10 cellular contexts compared by ENCODE assay signal in genomic region chr5:1134478-1134877, GRCh38. TPM values are rescaled to one million over a fixed set of nuclear protein-coding genes. Genes with fewer than 3 reads are reported as not detected.
DNase-seq lines count a peak whose midpoint lies in the region; ATAC-seq and TF ChIP-seq lines count a peak whose summit lies in the region.
"Had no signal": no experiment of that assay in that cellular context is flagged by ENCODE, and none has a peak within 500 bp of the region (broad histone marks: within the 10 kb centered on the region; RNA-seq: fewer than 3 reads in every experiment).

No MANE protein-coding gene starts in this region.

- no peaks in the 10 kb centered on the region for H3K9me3 Mint-ChIP-seq in activated naive CD8-positive, alpha-beta T cell treated with anti-CD3 and anti-CD28 coated beads, Interleukin-2, amount 50 U/mL, for 24 hours

- BruUV-seq in HCT116 (replicated peaks; lab: Mats Ljungman, UMichigan), result no TSS peak

- RAD21 ChIA-PET in HCT116 (lab: Charles Lee; ENCODE audit: low non-redundant PET in 1 of 2, low total read pairs in 2 of 2, uncharacterized antibody in 2 of 2, unreplicated experiment in 2 of 2), result no interaction called here

- CTCF ChIA-PET in HCT116 (lab: Charles Lee), result no interaction called here

- H3K4me1 ChIP-seq in HCT116 (ENCODE audit: control insufficient read depth in 1 of 2, insufficient read depth in 2 of 2, low read length in 2 of 2) (peaks cover 0 to 3% of the 10 kb centered on the region in 2 experiments; a peak in 1 of 4 replicates), mucosa of descending colon (ENCODE audit: low read depth) (peaks cover 19% of the 10 kb centered on the region), vagina (no peaks in the 10 kb centered on the region)

- H3K9me3 ChIP-seq in HCT116 (ENCODE audit: control insufficient read depth in 1 of 2, insufficient read depth in 1 of 2, low read depth in 1 of 2, low read length in 2 of 2), result no peaks in the 10 kb centered on the region
- H3K9me3 ChIP-seq in mucosa of descending colon, result no peaks in the 10 kb centered on the region
- no peaks in the 10 kb centered on the region for H3K9me3 ChIP-seq in vagina

- no peak overlapping the region for H3K27ac Mint-ChIP-seq in activated naive CD8-positive, alpha-beta T cell treated with anti-CD3 and anti-CD28 coated beads, Interleukin-2, amount 50 U/mL, for 24 hours

- TF ChIP-seq RAD21 in HCT116 (IDR thresholded peaks at IDR 0.05; ENCODE audit: low read depth), result no peak

- TF ChIP-seq POLR2A in HCT116 (IDR thresholded peaks at IDR 0.05; ENCODE audit: borderline replicate concordance, extremely low read depth, insufficient read depth, insufficient read length), result no peak
- no peak for TF ChIP-seq POLR2A in vagina (IDR thresholded peaks at IDR 0.05)

- DNase-seq in HCT116 (ENCODE audit: low read depth, low spot score), result no peak
- peak; percentile 60 for DNase-seq in NCI-H69 (lab: John Stamatoyannopoulos, UW)
- peak in 2 of 3 donors; percentile 54 to 61 for DNase-seq in mucosa of descending colon
- no peak for DNase-seq in cerebellum (ENCODE audit: low spot score)
- no peak for DNase-seq in activated naive CD8-positive, alpha-beta T cell treated with anti-CD3 and anti-CD28 coated beads, Interleukin-2, amount 50 U/mL, for 24 hours
- no peak for DNase-seq in vagina (ENCODE audit: extremely low spot score in 2 of 2)
- DNase-seq: activated T-cell treated with anti-CD3 and anti-CD28 coated beads, Interleukin-2, amount 50 U/mL, for 48 hours had no signal

- no peak overlapping the region for H3K4me3 Mint-ChIP-seq in activated naive CD8-positive, alpha-beta T cell treated with anti-CD3 and anti-CD28 coated beads, Interleukin-2, amount 50 U/mL, for 24 hours

- H3K4me2 ChIP-seq in HCT116 (ENCODE audit: low read length), result no peak overlapping the region

- POLR2A ChIA-PET in HCT116 (lab: Charles Lee), result no interaction called here

- H4K20me1 ChIP-seq in HCT116 (ENCODE audit: insufficient read depth), result no peaks in the 10 kb centered on the region

- H3K9ac ChIP-seq in HCT116 (ENCODE audit: low read length), result no peak overlapping the region

- H3K36me3 ChIP-seq in HCT116 (ENCODE audit: control insufficient read depth in 1 of 2, insufficient read depth in 2 of 2, low read length in 2 of 2), result no peaks in the 10 kb centered on the region
- H3K36me3 ChIP-seq in mucosa of descending colon (ENCODE audit: low read depth), result no peaks in the 10 kb centered on the region
- H3K36me3 ChIP-seq in vagina, result no peaks in the 10 kb centered on the region

- H2AFZ ChIP-seq in HCT116 (ENCODE audit: low read depth, low read length, poor library complexity, severe bottlenecking), result no peak overlapping the region

- peak; percentile 76 for ATAC-seq in GM18517 (IDR thresholded peaks at IDR 0.05; ENCODE audit: unreplicated experiment)
- no peak; the same call in 1 of the 2 replicates for ATAC-seq in HCT116
- ATAC-seq in mucosa of descending colon, result peak; percentile 1
- ATAC-seq in activated naive CD8-positive, alpha-beta T cell treated with anti-CD3 and anti-CD28 coated beads, Interleukin-2, amount 50 U/mL, for 24 hours, result no peak
- ATAC-seq in HG02973 (IDR thresholded peaks at IDR 0.05; ENCODE audit: unreplicated experiment), result no peak

- no peaks in the 10 kb centered on the region for H3K36me3 Mint-ChIP-seq in activated naive CD8-positive, alpha-beta T cell treated with anti-CD3 and anti-CD28 coated beads, Interleukin-2, amount 50 U/mL, for 24 hours (ENCODE audit: low read depth)

- H3K27me3 ChIP-seq in HCT116 (ENCODE audit: insufficient read depth, low read length) (no peaks in the 10 kb centered on the region), vagina (no peaks in the 10 kb centered on the region)

- H3K4me3 ChIP-seq in HCT116 (replicated peaks in 1 of 2; ENCODE audit: low read depth in 1 of 2, low read length in 2 of 2), result no peak overlapping the region
- no peak overlapping the region for H3K4me3 ChIP-seq in mucosa of descending colon
- H3K4me3 ChIP-seq in vagina, result no peak overlapping the region

- H3K79me2 ChIP-seq in HCT116 (ENCODE audit: insufficient read depth, low read length), result no peaks in the 10 kb centered on the region

- no peaks in the 10 kb centered on the region for H3K9me2 ChIP-seq in HCT116 (ENCODE audit: insufficient read depth)

- H3K27me3 Mint-ChIP-seq in activated naive CD8-positive, alpha-beta T cell treated with anti-CD3 and anti-CD28 coated beads, Interleukin-2, amount 50 U/mL, for 24 hours, result no peaks in the 10 kb centered on the region

- no peak overlapping the region for H3K27ac ChIP-seq in HCT116 (ENCODE audit: low read depth, low read length)
- H3K27ac ChIP-seq in vagina, result no peak overlapping the region
- H3K27ac ChIP-seq: epithelial cell of prostate had no signal

- peak in 2 of 3 experiments; percentile 20 to 26; a peak in 3 of 6 replicates for TF ChIP-seq CTCF in HCT116 (IDR thresholded peaks at IDR 0.05 in 2 of 3, conservative IDR thresholded peaks at IDR 0.05 in 1 of 3; ENCODE audit: borderline replicate concordance in 1 of 3, insufficient read depth in 1 of 3, low read depth in 2 of 3, low read length in 2 of 3)
- no peak for TF ChIP-seq CTCF in mucosa of descending colon (IDR thresholded peaks at IDR 0.05)
- no peak for TF ChIP-seq CTCF in vagina (IDR thresholded peaks at IDR 0.05)

- H3K4me1 Mint-ChIP-seq in activated naive CD8-positive, alpha-beta T cell treated with anti-CD3 and anti-CD28 coated beads, Interleukin-2, amount 50 U/mL, for 24 hours, result no peaks in the 10 kb centered on the region

- intact Hi-C loops in HCT116 (cut with micrococcal nuclease), result no loop called here
- intact Hi-C loops in mucosa of descending colon (cut with DNase I, micrococcal nuclease), result no loop called here
- intact Hi-C loops in vagina (cut with DNase I), result no loop called here

TF ChIP-seq in HCT116, 20 proteins besides CTCF, POLR2A, EP300 and RAD21:
- TF ChIP-seq ATF3 (IDR thresholded peaks at IDR 0.05), result no peak
- no peak for TF ChIP-seq EZH2phosphoT487 (IDR thresholded peaks at IDR 0.05; ENCODE audit: borderline replicate concordance)
- no peak for TF ChIP-seq EZH2 (IDR thresholded peaks at IDR 0.05)
- no peak for TF ChIP-seq ZFX (IDR thresholded peaks at IDR 0.05)
- TF ChIP-seq FOSL1 (IDR thresholded peaks at IDR 0.05; ENCODE audit: low read depth), result no peak
- no peak for TF ChIP-seq MAX (IDR thresholded peaks at IDR 0.05)
- no peak for TF ChIP-seq CEBPB (IDR thresholded peaks at IDR 0.05; ENCODE audit: low read depth)
- no peak for TF ChIP-seq SP1 (IDR thresholded peaks at IDR 0.05; ENCODE audit: low read depth)
- TF ChIP-seq SRF (IDR thresholded peaks at IDR 0.05; ENCODE audit: low read depth), result no peak
- no peak for TF ChIP-seq SIN3A (IDR thresholded peaks at IDR 0.05; ENCODE audit: low read depth)

RNA-seq across cellular contexts. Expression of gene SLC12A7, which starts 22.6 kb away (rescaled TPM):
- total RNA-seq in HCT116 (2021; ENCODE audit: unreplicated experiment) (29.6 TPM), mucosa of descending colon (10 to 100 TPM; 80.5 to 97.4 (median 94.1) TPM), cerebellum (10.1 TPM), vagina (21.6 TPM)
- 23.5 and 27.2 TPM in 2 replicates for polyA plus RNA-seq in HCT116 (2012)

Comparison
In these comparisons a context has a peak if more than half of its experiments do, and no peak if none do; other contexts are left out.
1. ATAC-seq: peak in GM18517 (single experiment) and mucosa of descending colon (single experiment); none in HCT116 (single experiment), activated naive CD8-positive, alpha-beta T cell treated with anti-CD3 and anti-CD28 coated beads, Interleukin-2, amount 50 U/mL, for 24 hours (single experiment) and HG02973 (single experiment).
2. DNase-seq: peak in NCI-H69 (single experiment) and mucosa of descending colon (2 of 3); none in HCT116 (single experiment), cerebellum (single experiment), activated naive CD8-positive, alpha-beta T cell treated with anti-CD3 and anti-CD28 coated beads, Interleukin-2, amount 50 U/mL, for 24 hours (single experiment) and vagina (0 of 2).
3. CTCF ChIP-seq: peak in HCT116 (2 of 3); none in mucosa of descending colon (single experiment) and vagina (0 of 3).